Comparison of ENCODE assay signal across 18 cellular contexts in genomic region chr15:69725957-69726356, GRCh38.
DNase-seq lines count a peak whose midpoint lies in the region; ATAC-seq and TF ChIP-seq lines count a peak whose summit lies in the region.
"Had no signal": no experiment of that assay in that cellular context is flagged by ENCODE, and none has a peak within 500 bp of the region (broad histone marks: within the 10 kb centered on the region; RNA-seq: fewer than 3 reads in every experiment).

No MANE protein-coding gene starts in this region.

- intact Hi-C loops in heart left ventricle (cut with DNase I) = loop anchor here in 4 of 10 donors (5.0 to 10.0 kb wide), 5 partner anchors 249 to 761 kb away; no protein-coding TSS in a partner anchor
- intact Hi-C loops in sciatic nerve (cut with DNase I) = no loop called here

- H3K36me3 ChIP-seq in heart left ventricle (no peaks in the 10 kb centered on the region), brain microvascular endothelial cell (replicated peaks) (no peaks in the 10 kb centered on the region)
- H3K36me3 ChIP-seq: stomach had no signal

- H3K9me3 ChIP-seq in heart left ventricle = no peaks in the 10 kb centered on the region
- H3K9me3 ChIP-seq: stomach had no signal

- in situ Hi-C loops in KBM-7 (cut with MboI; ENCODE audit: low pct_unique_long_range_greater_than_20kb, low sequenced_read_pairs) = loop anchor here (25.0 kb wide), 1 partner anchor 736 kb away; no protein-coding TSS in a partner anchor
- in situ Hi-C loops in brain microvascular endothelial cell (cut with HindIII; ENCODE audit: low pct_ligation_motif_present, low sequenced_read_pairs) = no loop called here

- H3K27me3 ChIP-seq in heart left ventricle (peaks cover 0 to 20% (median 3%) of the 10 kb centered on the region in 9 donors), brain microvascular endothelial cell (replicated peaks) (no peaks in the 10 kb centered on the region)
- H3K27me3 ChIP-seq: stomach had no signal

- ATAC-seq in heart left ventricle (peak in 3 of 4 donors; percentile 69 to 74 (median 71)), sciatic nerve (peak; percentile 21), HG02885 (IDR thresholded peaks at IDR 0.05; ENCODE audit: poor library complexity, unreplicated experiment) (no peak)
- ATAC-seq: T-cell had no signal

- H3K27ac ChIP-seq in heart left ventricle (peak overlapping the region in 2 of 12 donors; percentile 30 to 88), brain microvascular endothelial cell (no peak overlapping the region)
- H3K27ac ChIP-seq: PC-9 had no signal

- no peak overlapping the region for H3K4me3 ChIP-seq in heart left ventricle
- no peak overlapping the region for H3K4me3 ChIP-seq in brain microvascular endothelial cell (ENCODE audit: low read depth, low read length)
- H3K4me3 ChIP-seq: PC-9, stomach had no signal

- 66 to 88% (median 86%) methylated on average over 2 of the region's 2 CpGs for WGBS in heart left ventricle, 4 donors

- peaks cover 0 to 67% (median 0%) of the 10 kb centered on the region in 12 donors for H3K4me1 ChIP-seq in heart left ventricle

- TF ChIP-seq CTCF in heart left ventricle (IDR thresholded peaks at IDR 0.05) = no peak
- TF ChIP-seq CTCF in brain microvascular endothelial cell (IDR thresholded peaks at IDR 0.05; ENCODE audit: low read depth, low read length, missing control alignments) = no peak

- no peak for TF ChIP-seq POLR2A in heart left ventricle (IDR thresholded peaks at IDR 0.05)

- DNase-seq in KBM-7 (peak; percentile 82), OCI-M1 (lab: John Stamatoyannopoulos, UW) (peak; percentile 54), heart left ventricle (peak in 1 of 5 donors; percentile 38), sciatic nerve (ENCODE audit: low spot score) (no peak), brain microvascular endothelial cell (no peak)
- no peak for DNase-seq in activated effector memory CD4-positive, alpha-beta T cell treated with Interleukin-2 at 50 U/mL for 16 hours
- DNase-seq: activated CD4-positive, alpha-beta T cell treated with anti-CD3 and anti-CD28 coated beads for 1 hour; activated naive CD4-positive, alpha-beta T cell treated with anti-CD3 and anti-CD28 coated beads, Interleukin-2, amount 50 U/mL, for 16 hours; CD4-positive, alpha-beta T cell; effector CD8-positive, alpha-beta T cell; H9; mammary epithelial cell; NCI-H1417 treated with DMSO at 0.1 percent for 48 hours; NCI-H446; PC-9; stomach had no signal

Comparison
In these comparisons a context has a peak if more than half of its experiments do, and no peak if none do; other contexts are left out.
1. DNase-seq: peak in KBM-7 (single experiment) and OCI-M1 (single experiment); none in sciatic nerve (single experiment), activated effector memory CD4-positive, alpha-beta T cell treated with Interleukin-2 at 50 U/mL for 16 hours (single experiment) and brain microvascular endothelial cell (single experiment).